1 cellular context compared by ENCODE assay signal in the genomic region with DNA sequence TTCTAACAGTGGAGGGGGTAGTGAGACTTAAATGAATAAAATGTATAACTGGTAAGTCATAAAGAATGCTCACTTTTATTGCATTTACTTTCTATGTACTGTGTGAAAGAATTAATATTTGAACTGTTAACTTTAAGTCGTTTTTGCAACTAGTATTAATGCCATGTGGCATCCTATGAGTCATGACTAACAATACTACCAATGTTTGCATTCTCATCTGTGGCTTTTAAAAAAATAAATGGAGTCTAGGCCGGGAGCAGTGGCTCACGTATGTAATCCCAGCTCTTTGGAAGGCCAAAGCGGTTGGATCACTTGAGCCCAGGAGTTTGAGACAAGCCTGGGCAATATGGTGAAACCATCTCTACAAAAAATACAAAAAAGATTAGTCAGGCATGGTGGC.
TF ChIP-seq lines count a peak whose summit lies in the region.

No MANE protein-coding gene starts in this region.

TF ChIP-seq in GM23338, 12 proteins besides CTCF, POLR2A, EP300 and RAD21:
- TF ChIP-seq EZH2phosphoT487 (IDR thresholded peaks at IDR 0.05; ENCODE audit: unreplicated experiment) (no peak), ZNF331 (CRISPR knock-in tag; IDR thresholded peaks at IDR 0.05; ENCODE audit: low read depth) (no peak), POLR2AphosphoS5 (IDR thresholded peaks at IDR 0.05; ENCODE audit: low read depth) (no peak), STAT1 (IDR thresholded peaks at IDR 0.05; ENCODE audit: unreplicated experiment) (no peak), EZH2 (IDR thresholded peaks at IDR 0.05; ENCODE audit: low read depth, unreplicated experiment) (no peak), ZNF114 (CRISPR knock-in tag; IDR thresholded peaks at IDR 0.05) (no peak), JUNB (IDR thresholded peaks at IDR 0.05; ENCODE audit: unreplicated experiment) (no peak), CREB1 (CRISPR knock-in tag; IDR thresholded peaks at IDR 0.05; ENCODE audit: low read depth) (no peak), NANOG (IDR thresholded peaks at IDR 0.05; ENCODE audit: borderline replicate concordance) (no peak)
- TF ChIP-seq, protein P1, sequence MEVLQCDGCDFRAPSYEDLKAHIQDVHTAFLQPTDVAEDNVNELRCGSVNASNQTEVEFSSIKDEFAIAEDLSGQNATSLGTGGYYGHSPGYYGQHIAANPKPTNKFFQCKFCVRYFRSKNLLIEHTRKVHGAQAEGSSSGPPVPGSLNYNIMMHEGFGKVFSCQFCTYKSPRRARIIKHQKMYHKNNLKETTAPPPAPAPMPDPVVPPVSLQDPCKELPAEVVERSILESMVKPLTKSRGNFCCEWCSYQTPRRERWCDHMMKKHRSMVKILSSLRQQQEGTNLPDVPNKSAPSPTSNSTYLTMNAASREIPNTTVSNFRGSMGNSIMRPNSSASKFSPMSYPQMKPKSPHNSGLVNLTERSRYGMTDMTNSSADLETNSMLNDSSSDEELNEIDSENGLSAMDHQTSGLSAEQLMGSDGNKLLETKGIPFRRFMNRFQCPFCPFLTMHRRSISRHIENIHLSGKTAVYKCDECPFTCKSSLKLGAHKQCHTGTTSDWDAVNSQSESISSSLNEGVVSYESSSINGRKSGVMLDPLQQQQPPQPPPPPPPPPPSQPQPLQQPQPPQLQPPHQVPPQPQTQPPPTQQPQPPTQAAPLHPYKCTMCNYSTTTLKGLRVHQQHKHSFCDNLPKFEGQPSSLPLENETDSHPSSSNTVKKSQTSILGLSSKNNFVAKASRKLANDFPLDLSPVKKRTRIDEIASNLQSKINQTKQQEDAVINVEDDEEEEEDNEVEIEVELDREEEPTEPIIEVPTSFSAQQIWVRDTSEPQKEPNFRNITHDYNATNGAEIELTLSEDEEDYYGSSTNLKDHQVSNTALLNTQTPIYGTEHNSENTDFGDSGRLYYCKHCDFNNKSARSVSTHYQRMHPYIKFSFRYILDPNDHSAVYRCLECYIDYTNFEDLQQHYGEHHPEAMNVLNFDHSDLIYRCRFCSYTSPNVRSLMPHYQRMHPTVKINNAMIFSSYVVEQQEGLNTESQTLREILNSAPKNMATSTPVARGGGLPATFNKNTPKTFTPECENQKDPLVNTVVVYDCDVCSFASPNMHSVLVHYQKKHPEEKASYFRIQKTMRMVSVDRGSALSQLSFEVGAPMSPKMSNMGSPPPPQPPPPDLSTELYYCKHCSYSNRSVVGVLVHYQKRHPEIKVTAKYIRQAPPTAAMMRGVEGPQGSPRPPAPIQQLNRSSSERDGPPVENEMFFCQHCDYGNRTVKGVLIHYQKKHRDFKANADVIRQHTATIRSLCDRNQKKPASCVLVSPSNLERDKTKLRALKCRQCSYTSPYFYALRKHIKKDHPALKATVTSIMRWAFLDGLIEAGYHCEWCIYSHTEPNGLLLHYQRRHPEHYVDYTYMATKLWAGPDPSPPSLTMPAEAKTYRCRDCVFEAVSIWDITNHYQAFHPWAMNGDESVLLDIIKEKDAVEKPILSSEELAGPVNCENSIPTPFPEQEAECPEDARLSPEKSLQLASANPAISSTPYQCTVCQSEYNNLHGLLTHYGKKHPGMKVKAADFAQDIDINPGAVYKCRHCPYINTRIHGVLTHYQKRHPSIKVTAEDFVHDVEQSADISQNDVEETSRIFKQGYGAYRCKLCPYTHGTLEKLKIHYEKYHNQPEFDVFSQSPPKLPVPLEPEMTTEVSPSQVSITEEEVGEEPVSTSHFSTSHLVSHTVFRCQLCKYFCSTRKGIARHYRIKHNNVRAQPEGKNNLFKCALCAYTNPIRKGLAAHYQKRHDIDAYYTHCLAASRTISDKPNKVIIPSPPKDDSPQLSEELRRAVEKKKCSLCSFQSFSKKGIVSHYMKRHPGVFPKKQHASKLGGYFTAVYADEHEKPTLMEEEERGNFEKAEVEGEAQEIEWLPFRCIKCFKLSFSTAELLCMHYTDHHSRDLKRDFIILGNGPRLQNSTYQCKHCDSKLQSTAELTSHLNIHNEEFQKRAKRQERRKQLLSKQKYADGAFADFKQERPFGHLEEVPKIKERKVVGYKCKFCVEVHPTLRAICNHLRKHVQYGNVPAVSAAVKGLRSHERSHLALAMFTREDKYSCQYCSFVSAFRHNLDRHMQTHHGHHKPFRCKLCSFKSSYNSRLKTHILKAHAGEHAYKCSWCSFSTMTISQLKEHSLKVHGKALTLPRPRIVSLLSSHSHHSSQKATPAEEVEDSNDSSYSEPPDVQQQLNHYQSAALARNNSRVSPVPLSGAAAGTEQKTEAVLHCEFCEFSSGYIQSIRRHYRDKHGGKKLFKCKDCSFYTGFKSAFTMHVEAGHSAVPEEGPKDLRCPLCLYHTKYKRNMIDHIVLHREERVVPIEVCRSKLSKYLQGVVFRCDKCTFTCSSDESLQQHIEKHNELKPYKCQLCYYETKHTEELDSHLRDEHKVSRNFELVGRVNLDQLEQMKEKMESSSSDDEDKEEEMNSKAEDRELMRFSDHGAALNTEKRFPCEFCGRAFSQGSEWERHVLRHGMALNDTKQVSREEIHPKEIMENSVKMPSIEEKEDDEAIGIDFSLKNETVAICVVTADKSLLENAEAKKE (CRISPR knock-in tag; IDR thresholded peaks at IDR 0.05): no peak
- TF ChIP-seq, protein P2, sequence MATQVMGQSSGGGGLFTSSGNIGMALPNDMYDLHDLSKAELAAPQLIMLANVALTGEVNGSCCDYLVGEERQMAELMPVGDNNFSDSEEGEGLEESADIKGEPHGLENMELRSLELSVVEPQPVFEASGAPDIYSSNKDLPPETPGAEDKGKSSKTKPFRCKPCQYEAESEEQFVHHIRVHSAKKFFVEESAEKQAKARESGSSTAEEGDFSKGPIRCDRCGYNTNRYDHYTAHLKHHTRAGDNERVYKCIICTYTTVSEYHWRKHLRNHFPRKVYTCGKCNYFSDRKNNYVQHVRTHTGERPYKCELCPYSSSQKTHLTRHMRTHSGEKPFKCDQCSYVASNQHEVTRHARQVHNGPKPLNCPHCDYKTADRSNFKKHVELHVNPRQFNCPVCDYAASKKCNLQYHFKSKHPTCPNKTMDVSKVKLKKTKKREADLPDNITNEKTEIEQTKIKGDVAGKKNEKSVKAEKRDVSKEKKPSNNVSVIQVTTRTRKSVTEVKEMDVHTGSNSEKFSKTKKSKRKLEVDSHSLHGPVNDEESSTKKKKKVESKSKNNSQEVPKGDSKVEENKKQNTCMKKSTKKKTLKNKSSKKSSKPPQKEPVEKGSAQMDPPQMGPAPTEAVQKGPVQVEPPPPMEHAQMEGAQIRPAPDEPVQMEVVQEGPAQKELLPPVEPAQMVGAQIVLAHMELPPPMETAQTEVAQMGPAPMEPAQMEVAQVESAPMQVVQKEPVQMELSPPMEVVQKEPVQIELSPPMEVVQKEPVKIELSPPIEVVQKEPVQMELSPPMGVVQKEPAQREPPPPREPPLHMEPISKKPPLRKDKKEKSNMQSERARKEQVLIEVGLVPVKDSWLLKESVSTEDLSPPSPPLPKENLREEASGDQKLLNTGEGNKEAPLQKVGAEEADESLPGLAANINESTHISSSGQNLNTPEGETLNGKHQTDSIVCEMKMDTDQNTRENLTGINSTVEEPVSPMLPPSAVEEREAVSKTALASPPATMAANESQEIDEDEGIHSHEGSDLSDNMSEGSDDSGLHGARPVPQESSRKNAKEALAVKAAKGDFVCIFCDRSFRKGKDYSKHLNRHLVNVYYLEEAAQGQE (IDR thresholded peaks at IDR 0.05; ENCODE audit: unreplicated experiment): no peak
- TF ChIP-seq, protein P3, sequence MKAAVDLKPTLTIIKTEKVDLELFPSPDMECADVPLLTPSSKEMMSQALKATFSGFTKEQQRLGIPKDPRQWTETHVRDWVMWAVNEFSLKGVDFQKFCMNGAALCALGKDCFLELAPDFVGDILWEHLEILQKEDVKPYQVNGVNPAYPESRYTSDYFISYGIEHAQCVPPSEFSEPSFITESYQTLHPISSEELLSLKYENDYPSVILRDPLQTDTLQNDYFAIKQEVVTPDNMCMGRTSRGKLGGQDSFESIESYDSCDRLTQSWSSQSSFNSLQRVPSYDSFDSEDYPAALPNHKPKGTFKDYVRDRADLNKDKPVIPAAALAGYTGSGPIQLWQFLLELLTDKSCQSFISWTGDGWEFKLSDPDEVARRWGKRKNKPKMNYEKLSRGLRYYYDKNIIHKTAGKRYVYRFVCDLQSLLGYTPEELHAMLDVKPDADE (IDR thresholded peaks at IDR 0.05): no peak
